Comparison of ENCODE assay signal across 8 cellular contexts in genomic region chr1:42931911-42932422, GRCh38. TPM values are rescaled to one million over a fixed set of nuclear protein-coding genes. Genes with fewer than 3 reads are reported as not detected.
DNase-seq lines count a peak whose midpoint lies in the region; ATAC-seq and TF ChIP-seq lines count a peak whose summit lies in the region.

No MANE protein-coding gene starts in this region.

- no peaks in the 10 kb centered on the region for H3K9me3 Mint-ChIP-seq in activated CD4-positive, alpha-beta T cell treated with anti-CD3 and anti-CD28 coated beads for 36 hours (ENCODE audit: low read depth)
- no peaks in the 10 kb centered on the region for H3K9me3 Mint-ChIP-seq in endodermal cell

- H3K4me1 ChIP-seq in HUES48 (ENCODE audit: control insufficient read depth, insufficient read depth, low read length) (peaks cover 9% of the 10 kb centered on the region), endodermal cell (ENCODE audit: control insufficient read depth, insufficient read depth, low read length) (no peaks in the 10 kb centered on the region)

- TF ChIP-seq CTCF in GM20000 (IDR thresholded peaks at IDR 0.05; ENCODE audit: extremely low read depth, missing control alignments) (no peak), endodermal cell (conservative IDR thresholded peaks at IDR 0.05) (no peak)

- H3K9ac ChIP-seq in HUES48 (ENCODE audit: low read depth, low read length) (no peak overlapping the region), endodermal cell (ENCODE audit: extremely low read depth, low read length, poor library complexity, severe bottlenecking) (no peak overlapping the region)

- H3K36me3 ChIP-seq in HUES48 (ENCODE audit: control insufficient read depth, insufficient read depth, low read length), result peaks cover 96% of the 10 kb centered on the region
- peaks cover 31% of the 10 kb centered on the region for H3K36me3 ChIP-seq in endodermal cell (ENCODE audit: control insufficient read depth, insufficient read depth, low read length)

- peak; percentile 84 for ATAC-seq in activated CD4-positive, alpha-beta T cell treated with anti-CD3 and anti-CD28 coated beads for 36 hours

- H3K9me3 ChIP-seq in HUES48 (ENCODE audit: control insufficient read depth, insufficient read depth, low read length) (no peaks in the 10 kb centered on the region), endodermal cell (ENCODE audit: control insufficient read depth, low read length) (no peaks in the 10 kb centered on the region)

- peak overlapping the region; percentile 51 for H3K27ac ChIP-seq in HUES48 (ENCODE audit: low read depth, low read length)
- no peak overlapping the region for H3K27ac ChIP-seq in endodermal cell (ENCODE audit: low read depth, low read length)

- POLR2A ChIA-PET in activated CD4-positive, alpha-beta T cell treated with anti-CD3 and anti-CD28 coated beads for 36 hours (lab: Charles Lee), result interaction anchor here (0.6 to 1.0 kb wide), 6 partner anchors 9 to 169 kb away, joined by 3 to 4 read pairs (median 3); partner anchors contain the start of genes C1orf50 and P3H1

- no peaks in the 10 kb centered on the region for H3K27me3 Mint-ChIP-seq in activated CD4-positive, alpha-beta T cell treated with anti-CD3 and anti-CD28 coated beads for 36 hours
- H3K27me3 Mint-ChIP-seq in endodermal cell (ENCODE audit: insufficient read depth), result no peaks in the 10 kb centered on the region

- CTCF ChIA-PET in activated CD4-positive, alpha-beta T cell treated with anti-CD3 and anti-CD28 coated beads for 36 hours (lab: Charles Lee), result interaction anchor here (0.6 to 2.3 kb wide), 5 partner anchors 10 to 239 kb away, joined by 3 to 12 read pairs (median 7); no protein-coding TSS in a partner anchor

- intact Hi-C loops in activated CD4-positive, alpha-beta T cell treated with anti-CD3 and anti-CD28 coated beads for 36 hours (cut with DNase I, micrococcal nuclease), result loop anchor here (1.0 to 5.0 kb wide), 3 partner anchors 8 to 240 kb away; partner anchors contain the start of genes SLC2A1 (in 2 of the 2), CFAP57 (in 1 of the 2) and EBNA1BP2 (in 1 of the 2)

- H3K4me3 ChIP-seq in HUES48 (ENCODE audit: low read depth, low read length), result no peak overlapping the region
- no peak overlapping the region for H3K4me3 ChIP-seq in endodermal cell (ENCODE audit: low read length)

- DNase-seq in CMK (ENCODE audit: low read depth) (peak; percentile 90), GM20000 (ENCODE audit: low spot score) (peak; percentile 85), endodermal cell (peak; percentile 65), pons (ENCODE audit: low spot score) (peak; percentile 34), ureter (ENCODE audit: low spot score) (peak; percentile 91), NCI-H524 treated with DMSO at 0.1 percent for 48 hours (lab: John Stamatoyannopoulos, UW) (no peak)
- peak; percentile 85 for DNase-seq in activated CD4-positive, alpha-beta T cell treated with anti-CD3 and anti-CD28 coated beads for 36 hours

- peak overlapping the region; percentile 62 for H3K4me3 Mint-ChIP-seq in activated CD4-positive, alpha-beta T cell treated with anti-CD3 and anti-CD28 coated beads for 36 hours
- no peak overlapping the region for H3K4me3 Mint-ChIP-seq in endodermal cell

- peaks cover 82% of the 10 kb centered on the region for H3K36me3 Mint-ChIP-seq in activated CD4-positive, alpha-beta T cell treated with anti-CD3 and anti-CD28 coated beads for 36 hours (ENCODE audit: low read depth)
- H3K36me3 Mint-ChIP-seq in endodermal cell (ENCODE audit: low read depth), result peaks cover 47% of the 10 kb centered on the region

- WGBS in endodermal cell (ENCODE audit: insufficient coverage in 1 of 2, insufficient read length in 1 of 2), 2 experiments, result 80 to 84% methylated on average over 3 to 11 of the region's 11 CpGs

- H3K4me1 Mint-ChIP-seq in activated CD4-positive, alpha-beta T cell treated with anti-CD3 and anti-CD28 coated beads for 36 hours, result peaks cover 72% of the 10 kb centered on the region
- H3K4me1 Mint-ChIP-seq in endodermal cell, result peaks cover 9% of the 10 kb centered on the region

- H3K27me3 ChIP-seq in HUES48 (ENCODE audit: control insufficient read depth, insufficient read depth, low read length) (no peaks in the 10 kb centered on the region), endodermal cell (ENCODE audit: control insufficient read depth, insufficient read depth, low read length, poor library complexity, severe bottlenecking) (no peaks in the 10 kb centered on the region)

- H3K27ac Mint-ChIP-seq in activated CD4-positive, alpha-beta T cell treated with anti-CD3 and anti-CD28 coated beads for 36 hours, result peak overlapping the region; percentile 92
- no peak overlapping the region for H3K27ac Mint-ChIP-seq in endodermal cell

RNA-seq across cellular contexts. Expression of gene SLC2A1, which starts 26.7 kb away (rescaled TPM):
- 100 to 1,000 TPM; 115 to 125 TPM for total RNA-seq in activated CD4-positive, alpha-beta T cell treated with anti-CD3 and anti-CD28 coated beads for 36 hours
- total RNA-seq in endodermal cell, result 10 to 100 TPM; 42.5 to 69.7 TPM
- 172 TPM for polyA plus RNA-seq in endodermal cell (2013, experiment 1 of 2)
- 136 TPM for polyA plus RNA-seq in endodermal cell (2013, experiment 2 of 2)
- 246 TPM for total RNA-seq in ureter
